ENCODE assay signal across 33 cellular contexts in the genomic region with DNA sequence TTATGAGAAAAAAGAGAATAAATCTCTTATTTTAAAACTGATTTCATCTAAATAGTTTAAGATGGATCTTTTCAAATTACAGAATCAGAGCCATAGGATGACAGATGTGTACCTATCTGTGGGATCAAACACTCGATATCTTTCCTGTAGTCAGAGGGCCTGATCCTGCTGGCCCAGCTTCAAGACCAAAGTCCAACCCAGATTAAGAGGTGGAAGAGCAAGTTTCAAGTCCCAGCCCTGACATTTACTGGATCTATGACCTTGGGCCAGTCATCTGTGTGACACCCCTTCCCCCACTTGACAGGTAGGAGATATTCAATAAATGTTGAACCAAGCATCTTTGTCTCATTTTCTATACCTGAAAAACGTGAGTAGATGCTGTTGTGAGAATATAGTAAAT.
"Had no signal": no experiment of that assay in that cellular context is flagged by ENCODE, and none has a peak within 500 bp of the region (broad histone marks: within the 10 kb centered on the region; RNA-seq: fewer than 3 reads in every experiment).

No MANE protein-coding gene starts in this region.

- H3K27me3 ChIP-seq: adrenal gland, body of pancreas, brain microvascular endothelial cell, breast epithelium had no signal

- H3K4me3 ChIP-seq: adrenal gland, body of pancreas, breast epithelium had no signal

- FAIRE-seq: astrocyte, TTC549 had no signal

- H3K27ac ChIP-seq: adrenal gland, body of pancreas, brain microvascular endothelial cell, breast epithelium, VCaP had no signal

- ATAC-seq: activated CD8-positive, alpha-beta T cell treated with anti-CD3 and anti-CD28 coated beads for 36 hours; activated naive CD4-positive, alpha-beta T cell treated with anti-CD3 and anti-CD28 coated beads, Interleukin-2, amount 50 U/mL, for 72 hours; activated T-cell treated with anti-CD3 and anti-CD28 coated beads, Interleukin-2, amount 50 U/mL, for 4 hours; activated T-cell treated with anti-CD3 and anti-CD28 coated beads, Interleukin-2, amount 50 U/mL, for 72 hours; activated T-helper 17 cell treated with anti-CD3 and anti-CD28 coated beads, Interleukin-2, amount 50 U/mL, for 72 hours; body of pancreas had no signal

- DNase-seq: activated B cell treated with CpG ODN at 0.5 μM for 24 hours; activated CD4-positive, alpha-beta memory T cell treated with anti-CD3 and anti-CD28 coated beads for 36 hours; activated CD4-positive, alpha-beta T cell treated with anti-CD3 and anti-CD28 coated beads for 4 hours; activated CD4-positive, alpha-beta T cell treated with anti-CD3 and anti-CD28 coated beads, Interleukin-2, amount 10 ng/mL, durations not matched to agents 24 days and 14 days; activated CD4-positive, alpha-beta T cell treated with anti-CD3 and anti-CD28 coated beads, Interleukin-2, amount 50 U/mL, for 1 hour; activated CD4-positive, alpha-beta T cell treated with anti-CD3 and anti-CD28 coated beads, Interleukin-2, amount 50 U/mL, for 4 hours; activated CD4-positive, CD25-positive, alpha-beta regulatory T cell treated with anti-CD3 and anti-CD28 coated beads, Interleukin-2, amount 50 U/mL, for 72 hours; activated CD8-positive, alpha-beta memory T cell treated with anti-CD3 and anti-CD28 coated beads, Interleukin-2, amount 50 U/mL, for 4 hours; activated CD8-positive, alpha-beta T cell treated with anti-CD3 and anti-CD28 coated beads for 36 hours; activated effector memory CD4-positive, alpha-beta T cell treated with anti-CD3 and anti-CD28 coated beads, Interleukin-2, amount 50 U/mL, for 16 hours; activated gamma-delta T cell treated with Interleukin-2 at 50 U/mL for 16 hours; activated naive CD4-positive, alpha-beta T cell; activated naive CD4-positive, alpha-beta T cell treated with anti-CD3 and anti-CD28 coated beads for 36 hours; activated naive CD4-positive, alpha-beta T cell treated with anti-CD3 and anti-CD28 coated beads, Interleukin-2, amount 50 U/mL, for 16 hours; activated naive CD8-positive, alpha-beta T cell treated with anti-CD3 and anti-CD28 coated beads for 36 hours; activated T-cell treated with anti-CD3 and anti-CD28 coated beads for 4 hours; activated T-cell treated with anti-CD3 and anti-CD28 coated beads, Interleukin-2, amount 50 U/mL, for 1 hour; activated T-cell treated with anti-CD3 and anti-CD28 coated beads, Interleukin-2, amount 50 U/mL, for 4 hours; activated T-cell treated with anti-CD3 and anti-CD28 coated beads, Interleukin-2, amount 50 U/mL, for 72 hours; adrenal gland; amniotic stem cell; aorta; body of pancreas; brain microvascular endothelial cell; central memory CD4-positive, alpha-beta T cell; T-helper 1 cell; T-helper 9 cell had no signal

- H3K36me3 ChIP-seq: adrenal gland, brain microvascular endothelial cell, breast epithelium had no signal

- H3K9me3 ChIP-seq: adrenal gland, body of pancreas, breast epithelium had no signal

- H3K4me1 ChIP-seq: adrenal gland, breast epithelium had no signal
